Comparison of ENCODE assay signal across 9 cellular contexts in genomic region chr22:45548991-45549736, GRCh38. TPM values are rescaled to one million over a fixed set of nuclear protein-coding genes. Genes with fewer than 3 reads are reported as not detected.
DNase-seq lines count a peak whose midpoint lies in the region; ATAC-seq, FAIRE-seq and TF ChIP-seq lines count a peak whose summit lies in the region.
"Had no signal": no experiment of that assay in that cellular context is flagged by ENCODE, and none has a peak within 500 bp of the region (broad histone marks: within the 10 kb centered on the region; RNA-seq: fewer than 3 reads in every experiment).

No MANE protein-coding gene starts in this region.

- H3K4me3 Mint-ChIP-seq in T-helper 17 cell = no peak overlapping the region
- H3K4me3 Mint-ChIP-seq: dendritic cell treated with granulocyte-macrophage colony-stimulating factor and Interleukin-4, amounts not matched to agents 40 ng/mL and 50 ng/mL, for 4 days had no signal

- no peak overlapping the region for H3K27ac Mint-ChIP-seq in T-helper 17 cell
- H3K27ac Mint-ChIP-seq: dendritic cell treated with granulocyte-macrophage colony-stimulating factor and Interleukin-4, amounts not matched to agents 40 ng/mL and 50 ng/mL, for 4 days had no signal

- no peaks in the 10 kb centered on the region for H3K36me3 Mint-ChIP-seq in T-helper 17 cell (ENCODE audit: low read depth)

- dilution Hi-C loops in mammary epithelial cell (cut with HindIII; ENCODE audit: low sequenced_read_pairs) = loop anchor here (10.0 kb wide), 1 partner anchor 74 kb away; no protein-coding TSS in a partner anchor

- no peak for ATAC-seq in HepG2
- no peak for ATAC-seq in right lobe of liver
- no peak for ATAC-seq in HG02678 (IDR thresholded peaks at IDR 0.05; ENCODE audit: unreplicated experiment)
- no peak for ATAC-seq in T-helper 17 cell

- peaks cover 20 to 28% of the 10 kb centered on the region in 2 experiments; a peak in 4 of 5 replicates for H3K36me3 ChIP-seq in HepG2 (replicated peaks in 1 of 2; ENCODE audit: control insufficient read depth in 1 of 2, insufficient read depth in 2 of 2, low read length in 2 of 2)
- H3K36me3 ChIP-seq in right lobe of liver = no peaks in the 10 kb centered on the region
- H3K36me3 ChIP-seq in mammary epithelial cell (ENCODE audit: insufficient read depth, low read length) = peaks cover 7% of the 10 kb centered on the region
- peaks cover 93% of the 10 kb centered on the region for H3K36me3 ChIP-seq in mesodermal cell (ENCODE audit: control insufficient read depth, insufficient read depth, low read length)

- peaks cover 14% of the 10 kb centered on the region for H3K27me3 Mint-ChIP-seq in T-helper 17 cell

- no peaks in the 10 kb centered on the region for H4K20me1 ChIP-seq in HepG2 (ENCODE audit: insufficient read depth, low read length)
- H4K20me1 ChIP-seq in mammary epithelial cell (ENCODE audit: insufficient read depth, low read length) = no peaks in the 10 kb centered on the region

- no peak for TF ChIP-seq POLR2A in HepG2 (IDR thresholded peaks at IDR 0.05; ENCODE audit: insufficient read depth in 1 of 2, low read depth in 2 of 2, low read length in 2 of 2)
- no peak for TF ChIP-seq POLR2A in right lobe of liver (IDR thresholded peaks at IDR 0.05)

- H3K27me3 ChIP-seq in HepG2 (ENCODE audit: control insufficient read depth in 1 of 2, insufficient read depth in 2 of 2, low read length in 2 of 2) (no peaks in the 10 kb centered on the region), right lobe of liver (no peaks in the 10 kb centered on the region), mammary epithelial cell (ENCODE audit: insufficient read depth, low read length) (no peaks in the 10 kb centered on the region)

- H3K27ac ChIP-seq in HepG2 (ENCODE audit: extremely low read length, insufficient read depth, low read length) (no peak overlapping the region), right lobe of liver (no peak overlapping the region), mammary epithelial cell (ENCODE audit: insufficient read depth, low read depth, low read length) (no peak overlapping the region), mesodermal cell (ENCODE audit: low read depth, low read length, severe bottlenecking) (peak overlapping the region; percentile 80)

- TF ChIP-seq CTCF in HepG2 (CRISPR knock-in tag; IDR thresholded peaks at IDR 0.05) (peak; percentile 30; the same call in 1 of the 2 replicates), right lobe of liver (IDR thresholded peaks at IDR 0.05) (no peak), mammary epithelial cell (conservative IDR thresholded peaks at IDR 0.05 in 1 of 2, IDR thresholded peaks at IDR 0.05 in 1 of 2; ENCODE audit: extremely low read depth in 1 of 2, insufficient read depth in 1 of 2, low read depth in 1 of 2, low read length in 2 of 2) (peak in 1 of 2 donors; percentile 14)

- WGBS in HepG2 (ENCODE audit: low lambda C conversion rate) = 96% methylated on average over 12 of the region's 17 CpGs
- WGBS in right lobe of liver (ENCODE audit: insufficient coverage, low coverage, low lambda C conversion rate, missing lambda C conversion rate) = 67% methylated on average over 6 of the region's 17 CpGs
- WGBS in mammary epithelial cell (ENCODE audit: low coverage, missing lambda C conversion rate) = 76% methylated on average over 11 of the region's 17 CpGs
- 85 to 89% methylated on average over 15 of the region's 17 CpGs for WGBS in mesodermal cell (ENCODE audit: insufficient coverage in 2 of 2), 2 experiments

- H3K4me3 ChIP-seq in HepG2 (replicated peaks in 1 of 3; ENCODE audit: insufficient read depth in 1 of 3, low read depth in 2 of 3, low read length in 3 of 3) = no peak overlapping the region
- no peak overlapping the region for H3K4me3 ChIP-seq in right lobe of liver
- H3K4me3 ChIP-seq in mammary epithelial cell (replicated peaks in 1 of 3; ENCODE audit: insufficient read depth in 1 of 3, low read depth in 2 of 3, low read length in 3 of 3) = no peak overlapping the region
- no peak overlapping the region for H3K4me3 ChIP-seq in mesodermal cell (ENCODE audit: extremely low read depth, insufficient read depth, low read length, poor library complexity, severe bottlenecking)

- FAIRE-seq in HepG2 (lab: Jason Lieb, UNC) = no peak

- H2AFZ ChIP-seq in HepG2 (ENCODE audit: low read length) = no peak overlapping the region
- peak overlapping the region; percentile 1 for H2AFZ ChIP-seq in mammary epithelial cell (ENCODE audit: low read depth, low read length)

- DNase-seq in HepG2 (ENCODE audit: low spot score) = no peak
- no peak for DNase-seq in right lobe of liver
- DNase-seq in mammary epithelial cell = no peak
- DNase-seq in NCI-H1092 treated with DMSO at 0.1 percent for 48 hours (lab: John Stamatoyannopoulos, UW) = no peak
- no peak for DNase-seq in T-helper 17 cell
- DNase-seq in NCI-H1694 treated with DMSO at 0.1 percent for 48 hours (lab: John Stamatoyannopoulos, UW) = no peak

- H3K9ac ChIP-seq in HepG2 (ENCODE audit: insufficient read depth, low read depth, low read length) (no peak overlapping the region), mammary epithelial cell (ENCODE audit: insufficient read depth, low read length) (no peak overlapping the region)

- POLR2A ChIA-PET in HepG2 (lab: Yijun Ruan, JAX) = no interaction called here

- intact Hi-C loops in HepG2 (cut with micrococcal nuclease; ENCODE audit: unreplicated experiment) = no loop called here
- intact Hi-C loops in right lobe of liver (cut with DNase I) = no loop called here
- intact Hi-C loops in mammary epithelial cell (cut with micrococcal nuclease) = no loop called here

- TF ChIP-seq RAD21 in HepG2 (CRISPR knock-in tag; IDR thresholded peaks at IDR 0.05) = no peak

- CTCF ChIA-PET in HepG2 (lab: Yijun Ruan, JAX; ENCODE audit: low intra/inter-chr PET ratio, low total read pairs) (no interaction called here), mammary epithelial cell (lab: Charles Lee; ENCODE audit: low non-redundant PET) (interaction anchor here (0.6 kb wide), 1 partner anchor 496 kb away, joined by 4 read pairs; no protein-coding TSS in a partner anchor)

- in situ Hi-C loops in HepG2 (cut with HindIII; ENCODE audit: extremely low pct_ligation_motif_present, low pct_unique_long_range_greater_than_20kb) = no loop called here
- in situ Hi-C loops in mammary epithelial cell (cut with MboI; ENCODE audit: low sequenced_read_pairs in 2 of 2) = no loop called here

- no peaks in the 10 kb centered on the region for H3K79me2 ChIP-seq in HepG2 (ENCODE audit: insufficient read depth, low read length)
- no peaks in the 10 kb centered on the region for H3K79me2 ChIP-seq in mammary epithelial cell (ENCODE audit: insufficient read depth, low read length)

- peaks cover 2% of the 10 kb centered on the region for H3K4me1 Mint-ChIP-seq in T-helper 17 cell

- no peak for TF ChIP-seq EP300 in HepG2 (IDR thresholded peaks at IDR 0.05; ENCODE audit: low read depth in 2 of 2, low read length in 2 of 2)
- TF ChIP-seq EP300 in HepG2 (CRISPR knock-in tag; IDR thresholded peaks at IDR 0.05; ENCODE audit: borderline replicate concordance) = no peak

- H3K4me2 ChIP-seq in HepG2 (ENCODE audit: low read depth, low read length) (no peak overlapping the region), mammary epithelial cell (ENCODE audit: insufficient read depth, low read depth, low read length) (no peak overlapping the region)

- no TSS peak for BruUV-seq in HepG2 (replicated peaks; lab: Mats Ljungman, UMichigan)
- no TSS peak for BruUV-seq in mammary epithelial cell (replicated peaks; lab: Mats Ljungman, UMichigan)

- H3K4me1 ChIP-seq in HepG2 (ENCODE audit: insufficient read depth, low read length) = peaks cover 30% of the 10 kb centered on the region
- H3K4me1 ChIP-seq in right lobe of liver = no peaks in the 10 kb centered on the region
- H3K4me1 ChIP-seq in mammary epithelial cell (ENCODE audit: insufficient read depth, low read length) = peaks cover 33% of the 10 kb centered on the region
- peaks cover 25% of the 10 kb centered on the region for H3K4me1 ChIP-seq in mesodermal cell (ENCODE audit: control insufficient read depth, insufficient read depth, low read length, poor library complexity, severe bottlenecking)

- H3K9me3 ChIP-seq in HepG2 (ENCODE audit: low read length) = no peaks in the 10 kb centered on the region
- H3K9me3 ChIP-seq in right lobe of liver = no peaks in the 10 kb centered on the region
- H3K9me3 ChIP-seq in mammary epithelial cell (replicated peaks; ENCODE audit: insufficient read depth, low read length) = no peaks in the 10 kb centered on the region
- no peaks in the 10 kb centered on the region for H3K9me3 ChIP-seq in mesodermal cell (ENCODE audit: control insufficient read depth, low read length)
- H3K9me3 ChIP-seq in T-helper 17 cell (ENCODE audit: control insufficient read depth, low read length, poor library complexity, severe bottlenecking) = no peaks in the 10 kb centered on the region

RNA-seq across cellular contexts. Expression of gene FBLN1, which starts 46.5 kb away (rescaled TPM):
- total RNA-seq in HepG2 (2016; rRNA removed; fragmentation: Illumina TruSeq; extraction: Trizol) (21.6 and 37.3 TPM in 2 replicates), right lobe of liver (1 to 10 TPM; 1.6 to 6.6 (median 3.4) TPM), mammary epithelial cell (100 to 1,000 TPM; 130 to 173 TPM), T-helper 17 cell (under 1 TPM; 0.34 to 0.90 TPM)
- total RNA-seq in HepG2 (2016; cell fraction: cytosol; rRNA removed; fragmentation: Illumina TruSeq; extraction: Trizol; ENCODE audit: low read depth) = 8.8 and 10.2 TPM in 2 replicates
- total RNA-seq in HepG2 (2016; cell fraction: insoluble cytoplasmic fraction; rRNA removed; fragmentation: Illumina TruSeq; extraction: Trizol) = 17.3 and 38.6 TPM in 2 replicates
- 18.8 and 20.1 TPM in 2 replicates for total RNA-seq in HepG2 (2016; cell fraction: membrane; rRNA removed; fragmentation: Illumina TruSeq; extraction: Trizol)
- total RNA-seq in HepG2 (2016; cell fraction: nucleus; rRNA removed; fragmentation: Illumina TruSeq; extraction: Trizol) = 59.3 and 79.5 TPM in 2 replicates
- polyA plus RNA-seq in HepG2 (2011; rRNA removed) (103 and 108 TPM in 2 replicates), mammary epithelial cell (66.8 TPM)
- polyA plus RNA-seq in HepG2 (2011; cell fraction: cytosol; rRNA removed) = 113 and 152 TPM in 2 replicates
- 98.0 and 115 TPM in 2 replicates for polyA plus RNA-seq in HepG2 (2011; cell fraction: nucleus; rRNA removed)
- 98.1 and 136 TPM in 2 replicates for polyA plus RNA-seq in HepG2 (2012)
- 21.8 and 25.0 TPM in 2 replicates for polyA plus RNA-seq in HepG2 (2016; cell fraction: cytosol; fragmentation: Illumina TruSeq; extraction: Trizol; ENCODE audit: low read depth)
- polyA plus RNA-seq in HepG2 (2016; cell fraction: insoluble cytoplasmic fraction; fragmentation: Illumina TruSeq; extraction: Trizol; ENCODE audit: low read depth) = 38.9 and 51.0 TPM in 2 replicates
- polyA plus RNA-seq in HepG2 (2016; cell fraction: membrane; fragmentation: Illumina TruSeq; extraction: Trizol; ENCODE audit: low read depth) = 28.4 and 31.5 TPM in 2 replicates
- polyA plus RNA-seq in HepG2 (2016; cell fraction: nucleus; fragmentation: Illumina TruSeq; extraction: Trizol; ENCODE audit: insufficient read depth, low read depth) = 173 and 175 TPM in 2 replicates
- 21.3 and 128 TPM in 2 replicates for polyA minus RNA-seq in HepG2 (2011; rRNA and poly(A)+ RNA removed; ENCODE audit: low replicate concordance)
- 68.7 and 81.8 TPM in 2 replicates for polyA minus RNA-seq in HepG2 (2011; cell fraction: cytosol; rRNA and poly(A)+ RNA removed)
- 30.7 and 34.8 TPM in 2 replicates for polyA minus RNA-seq in HepG2 (2011; cell fraction: nucleus; rRNA and poly(A)+ RNA removed)
- 49.2 TPM for polyA minus RNA-seq in mammary epithelial cell
- polyA plus RNA-seq in mesodermal cell (2013, experiment 1 of 2) = 489 TPM
- polyA plus RNA-seq in mesodermal cell (2013, experiment 2 of 2) = 428 TPM
